In genomic region chr1:9561429-9561828, GRCh38 we compare ENCODE assay signal across 8 cellular contexts. TPM values are rescaled to one million over a fixed set of nuclear protein-coding genes. Genes with fewer than 3 reads are reported as not detected.
DNase-seq lines count a peak whose midpoint lies in the region; TF ChIP-seq lines count a peak whose summit lies in the region.

No MANE protein-coding gene starts in this region.

- DNase-seq in AG09319 (ENCODE audit: extremely low read depth, low read depth) (peak; percentile 81), LoVo (ENCODE audit: low spot score) (peak; percentile 39), SK-N-DZ (ENCODE audit: low spot score) (peak; percentile 87), foreskin melanocyte (peak; percentile 59), putamen (ENCODE audit: low spot score) (peak; percentile 79), activated T-cell treated with anti-CD3 and anti-CD28 coated beads for 4 hours (no peak), activated gamma-delta T cell treated with Interleukin-2 at 50 U/mL for 16 hours (no peak)
- no peak for DNase-seq in stimulated activated CD4-positive, alpha-beta T cell treated with anti-CD3 and anti-CD28 coated beads, Interleukin-4, amount 100 ng/mL, for 4 hours

- TF ChIP-seq CTCF in AG09319 (IDR thresholded peaks at IDR 0.05; ENCODE audit: low read depth, low read length) = no peak

RNA-seq across cellular contexts. Expression of gene SLC25A33, which starts 22.2 kb away (rescaled TPM):
- 25.0 and 27.5 TPM in 2 replicates for polyA plus RNA-seq in SK-N-DZ (2014; cell fraction: cytosol; rRNA removed)
- polyA plus RNA-seq in SK-N-DZ (2014; cell fraction: nucleus; rRNA removed) = 15.7 and 20.3 TPM in 2 replicates

RNA-seq across cellular contexts. Expression of gene TMEM201, which starts 27.3 kb away (rescaled TPM):
- 14.0 and 14.9 TPM in 2 replicates for polyA plus RNA-seq in SK-N-DZ (2014; cell fraction: cytosol; rRNA removed)
- polyA plus RNA-seq in SK-N-DZ (2014; cell fraction: nucleus; rRNA removed) = 12.1 and 18.5 TPM in 2 replicates

Comparison
In these comparisons a context has a peak if more than half of its experiments do, and no peak if none do; other contexts are left out.
1. DNase-seq: peak in AG09319 (single experiment), LoVo (single experiment), SK-N-DZ (single experiment), foreskin melanocyte (single experiment) and putamen (single experiment); none in activated T-cell treated with anti-CD3 and anti-CD28 coated beads for 4 hours (single experiment), activated gamma-delta T cell treated with Interleukin-2 at 50 U/mL for 16 hours (single experiment) and stimulated activated CD4-positive, alpha-beta T cell treated with anti-CD3 and anti-CD28 coated beads, Interleukin-4, amount 100 ng/mL, for 4 hours (0 of 2).